ENCODE assay signal across 12 cellular contexts in the genomic region with DNA sequence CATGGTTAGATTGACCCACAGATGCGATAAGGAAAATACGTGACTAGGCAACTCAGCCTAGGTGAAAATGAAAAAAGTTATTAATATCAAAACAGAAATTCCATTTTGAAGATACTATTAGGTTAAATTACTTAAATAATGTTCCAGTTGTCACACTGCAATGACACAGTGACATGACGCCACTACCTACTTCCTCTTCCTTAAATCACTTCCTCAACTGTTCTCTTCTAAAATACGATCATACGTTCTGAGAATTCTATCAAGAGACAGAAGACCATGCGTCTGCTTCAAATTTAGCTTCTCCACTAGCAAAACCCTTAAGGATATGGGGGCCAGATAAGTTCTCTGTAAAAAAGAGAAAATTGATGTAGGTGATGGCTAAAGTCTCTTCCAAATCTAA. TPM values are rescaled to one million over a fixed set of nuclear protein-coding genes. Genes with fewer than 3 reads are reported as not detected.
DNase-seq lines count a peak whose midpoint lies in the region; ATAC-seq, FAIRE-seq and TF ChIP-seq lines count a peak whose summit lies in the region.
"Had no signal": no experiment of that assay in that cellular context is flagged by ENCODE, and none has a peak within 500 bp of the region (broad histone marks: within the 10 kb centered on the region; RNA-seq: fewer than 3 reads in every experiment).

No MANE protein-coding gene starts in this region.

- no peak for ATAC-seq in activated naive CD8-positive, alpha-beta T cell treated with anti-CD3 and anti-CD28 coated beads, Interleukin-2, amount 50 U/mL, for 24 hours
- ATAC-seq in GM21390 (IDR thresholded peaks at IDR 0.05; ENCODE audit: unreplicated experiment) (no peak), GM19467 (IDR thresholded peaks at IDR 0.05; ENCODE audit: unreplicated experiment) (no peak)
- ATAC-seq: WTC11 had no signal

- TF ChIP-seq CTCF in spleen (IDR thresholded peaks at IDR 0.05 in 8 of 11, conservative IDR thresholded peaks at IDR 0.05 in 3 of 11) = no peak

- DNase-seq in GM18507 (ENCODE audit: extremely low spot score, insufficient read length, low read depth) (no peak), NOMO-1 treated with DMSO at 0.1 percent for 48 hours (lab: John Stamatoyannopoulos, UW; ENCODE audit: unreplicated experiment) (peak; percentile 88), spleen (no peak)
- no peak for DNase-seq in activated naive CD8-positive, alpha-beta T cell treated with anti-CD3 and anti-CD28 coated beads, Interleukin-2, amount 50 U/mL, for 24 hours
- no peak for DNase-seq in NK-92 treated with Interleukin-12 subunit alpha and Interleukin-12 subunit beta, amount 100 ng/mL, for 24 hours (lab: John Stamatoyannopoulos, UW)
- DNase-seq: HFFc6; NCI-H187; stimulated activated CD4-positive, alpha-beta T cell treated with anti-CD3 and anti-CD28 coated beads, Interleukin-4, amount 100 ng/mL, for 1 hour; stimulated activated naive CD4-positive, alpha-beta T cell treated with Interleukin-2 at 50 U/mL for 16 hours had no signal

- H3K36me3 Mint-ChIP-seq in activated naive CD8-positive, alpha-beta T cell treated with anti-CD3 and anti-CD28 coated beads, Interleukin-2, amount 50 U/mL, for 24 hours (ENCODE audit: low read depth) = peaks cover 64% of the 10 kb centered on the region

- FAIRE-seq in GM18507 (lab: Jason Lieb, UNC) = peak; percentile 53

- TF ChIP-seq POLR2A in spleen (IDR thresholded peaks at IDR 0.05) = no peak

- peak overlapping the region; percentile 16 to 91 (median 82) for H3K27ac ChIP-seq in spleen

- H3K27me3 ChIP-seq in spleen (replicated peaks in 1 of 7) = no peaks in the 10 kb centered on the region

- H3K4me3 ChIP-seq in spleen = peak overlapping the region in 1 of 8 donors; percentile 42

- no peaks in the 10 kb centered on the region for H3K9me3 ChIP-seq in spleen

- intact Hi-C loops in spleen (cut with DNase I; ENCODE audit: low total_unique reads) = no loop called here

- no peaks in the 10 kb centered on the region for H3K27me3 Mint-ChIP-seq in activated naive CD8-positive, alpha-beta T cell treated with anti-CD3 and anti-CD28 coated beads, Interleukin-2, amount 50 U/mL, for 24 hours

- H3K9me3 Mint-ChIP-seq in activated naive CD8-positive, alpha-beta T cell treated with anti-CD3 and anti-CD28 coated beads, Interleukin-2, amount 50 U/mL, for 24 hours = no peaks in the 10 kb centered on the region
- H3K9me3 Mint-ChIP-seq: HFFc6, WTC11 had no signal

- peaks cover 0 to 67% (median 18%) of the 10 kb centered on the region in 6 donors for H3K4me1 ChIP-seq in spleen

- H3K36me3 ChIP-seq in spleen = peaks cover 0 to 88% (median 33%) of the 10 kb centered on the region in 6 donors

- H3K27ac Mint-ChIP-seq in activated naive CD8-positive, alpha-beta T cell treated with anti-CD3 and anti-CD28 coated beads, Interleukin-2, amount 50 U/mL, for 24 hours = peak overlapping the region; percentile 20
- H3K27ac Mint-ChIP-seq: HFFc6, WTC11 had no signal

- peaks cover 28% of the 10 kb centered on the region for H3K4me1 Mint-ChIP-seq in activated naive CD8-positive, alpha-beta T cell treated with anti-CD3 and anti-CD28 coated beads, Interleukin-2, amount 50 U/mL, for 24 hours
- H3K4me1 Mint-ChIP-seq: WTC11 had no signal

- no peak overlapping the region for H3K4me3 Mint-ChIP-seq in activated naive CD8-positive, alpha-beta T cell treated with anti-CD3 and anti-CD28 coated beads, Interleukin-2, amount 50 U/mL, for 24 hours
- H3K4me3 Mint-ChIP-seq: HFFc6, WTC11 had no signal

- WGBS in spleen, 5 donors = 47 to 52% (median 50%) methylated on average over 6 of the region's 6 CpGs

RNA-seq across cellular contexts. Expression of a gene that starts 18.2 kb away (rescaled TPM):
- total RNA-seq in spleen = 100 to 1,000 TPM in 2 of 7 donors, 10 to 100 TPM in 5; 73.2 to 116 (median 82.0) TPM
- 10 to 100 TPM; 26.6 to 31.8 (median 26.9) TPM for polyA plus RNA-seq in spleen
